In genomic region chr5:57410374-57411320, GRCh38 we compare ENCODE assay signal across 26 cellular contexts.
DNase-seq lines count a peak whose midpoint lies in the region; ATAC-seq and TF ChIP-seq lines count a peak whose summit lies in the region.
"Had no signal": no experiment of that assay in that cellular context is flagged by ENCODE, and none has a peak within 500 bp of the region (broad histone marks: within the 10 kb centered on the region; RNA-seq: fewer than 3 reads in every experiment).

No MANE protein-coding gene starts in this region.

- no peaks in the 10 kb centered on the region for H3K9me3 ChIP-seq in breast epithelium
- no peaks in the 10 kb centered on the region for H3K9me3 ChIP-seq in thoracic aorta
- H3K9me3 ChIP-seq: BE2C, psoas muscle, uterus had no signal

- H3K27me3 ChIP-seq in breast epithelium (no peaks in the 10 kb centered on the region), thoracic aorta (replicated peaks; ENCODE audit: insufficient read depth) (no peaks in the 10 kb centered on the region)
- H3K27me3 ChIP-seq: BE2C, uterus had no signal

- no peaks in the 10 kb centered on the region for H3K9me3 Mint-ChIP-seq in MCF 10A (ENCODE audit: unreplicated experiment)
- H3K9me3 Mint-ChIP-seq: activated CD4-positive, alpha-beta T cell treated with anti-CD3 and anti-CD28 coated beads, Interleukin-2, amount 10 ng/mL, durations not matched to agents 7 days and 5 days; activated naive CD4-positive, alpha-beta T cell treated with anti-CD3 and anti-CD28 coated beads, Interleukin-2, amount 10 ng/mL, durations not matched to agents 7 days and 5 days; activated T-cell treated with anti-CD3 and anti-CD28 coated beads, Interleukin-2, amount 50 U/mL, for 72 hours; H9; memory B cell; T-helper 2 cell treated with Interferon-gamma antibody and Interleukin-4, amounts not matched to agents 5 μg/mL and 100 μg/mL, for 36 hours had no signal

- no peak overlapping the region for H3K4me3 ChIP-seq in breast epithelium
- H3K4me3 ChIP-seq in thoracic aorta = no peak overlapping the region
- H3K4me3 ChIP-seq: psoas muscle, uterus had no signal

- no TSS peak for BruUV-seq in MCF 10A (replicated peaks; lab: Mats Ljungman, UMichigan)

- H3K4me3 Mint-ChIP-seq in MCF 10A (ENCODE audit: unreplicated experiment) = no peak overlapping the region
- H3K4me3 Mint-ChIP-seq: activated CD4-positive, alpha-beta T cell treated with anti-CD3 and anti-CD28 coated beads, Interleukin-2, amount 10 ng/mL, durations not matched to agents 7 days and 5 days; activated naive CD4-positive, alpha-beta T cell treated with anti-CD3 and anti-CD28 coated beads, Interleukin-2, amount 10 ng/mL, durations not matched to agents 7 days and 5 days; activated T-cell treated with anti-CD3 and anti-CD28 coated beads, Interleukin-2, amount 50 U/mL, for 72 hours; H9; memory B cell; T-helper 2 cell treated with Interferon-gamma antibody and Interleukin-4, amounts not matched to agents 5 μg/mL and 100 μg/mL, for 36 hours had no signal

- no peaks in the 10 kb centered on the region for H3K27me3 Mint-ChIP-seq in MCF 10A (ENCODE audit: insufficient read depth, unreplicated experiment)
- H3K27me3 Mint-ChIP-seq: activated CD4-positive, alpha-beta T cell treated with anti-CD3 and anti-CD28 coated beads, Interleukin-2, amount 10 ng/mL, durations not matched to agents 7 days and 5 days; activated naive CD4-positive, alpha-beta T cell treated with anti-CD3 and anti-CD28 coated beads, Interleukin-2, amount 10 ng/mL, durations not matched to agents 7 days and 5 days; memory B cell had no signal

- CTCF ChIA-PET in MCF 10A (lab: Yijun Ruan, JAX) = interaction anchor here (0.7 to 0.9 kb wide), 2 partner anchors 72 to 1068 kb away, joined by 3 read pairs; no protein-coding TSS in a partner anchor

- H3K4me1 ChIP-seq in breast epithelium (peaks cover 0 to 7% of the 10 kb centered on the region in 2 donors), thoracic aorta (ENCODE audit: control insufficient read depth in 1 of 2, low read depth in 2 of 2) (peaks cover 64 to 91% of the 10 kb centered on the region in 2 donors)
- H3K4me1 ChIP-seq: uterus had no signal

- H3K27ac Mint-ChIP-seq in MCF 10A (ENCODE audit: low read depth, unreplicated experiment) = no peak overlapping the region
- H3K27ac Mint-ChIP-seq: activated CD4-positive, alpha-beta T cell treated with anti-CD3 and anti-CD28 coated beads, Interleukin-2, amount 10 ng/mL, durations not matched to agents 7 days and 5 days; activated naive CD4-positive, alpha-beta T cell treated with anti-CD3 and anti-CD28 coated beads, Interleukin-2, amount 10 ng/mL, durations not matched to agents 7 days and 5 days; activated T-cell treated with anti-CD3 and anti-CD28 coated beads, Interleukin-2, amount 50 U/mL, for 72 hours; H9; memory B cell; T-helper 2 cell treated with Interferon-gamma antibody and Interleukin-4, amounts not matched to agents 5 μg/mL and 100 μg/mL, for 36 hours had no signal

- no peak for TF ChIP-seq POLR2A in breast epithelium (IDR thresholded peaks at IDR 0.05)

- no peaks in the 10 kb centered on the region for H3K4me1 Mint-ChIP-seq in MCF 10A (ENCODE audit: insufficient read depth, unreplicated experiment)
- H3K4me1 Mint-ChIP-seq: activated CD4-positive, alpha-beta T cell treated with anti-CD3 and anti-CD28 coated beads, Interleukin-2, amount 10 ng/mL, durations not matched to agents 7 days and 5 days; activated naive CD4-positive, alpha-beta T cell treated with anti-CD3 and anti-CD28 coated beads, Interleukin-2, amount 10 ng/mL, durations not matched to agents 7 days and 5 days; H9; memory B cell had no signal

- H3K36me3 Mint-ChIP-seq in MCF 10A (ENCODE audit: insufficient read depth, unreplicated experiment) = no peaks in the 10 kb centered on the region
- H3K36me3 Mint-ChIP-seq: activated naive CD4-positive, alpha-beta T cell treated with anti-CD3 and anti-CD28 coated beads, Interleukin-2, amount 10 ng/mL, durations not matched to agents 7 days and 5 days; memory B cell had no signal

- intact Hi-C loops in breast epithelium (cut with DNase I; ENCODE audit: low total_unique reads) = no loop called here
- intact Hi-C loops in MCF 10A (cut with micrococcal nuclease) = no loop called here

- POLR2A ChIA-PET in MCF 10A (lab: Yijun Ruan, JAX) = interaction anchor here (0.7 kb wide), 1 partner anchor 17 kb away, joined by 3 read pairs; no protein-coding TSS in a partner anchor

- DNase-seq in breast epithelium (ENCODE audit: low spot score in 2 of 2) = no peak
- no peak for DNase-seq in MCF 10A (ENCODE audit: unreplicated experiment)
- peak; percentile 21 for DNase-seq in NCI-H69 (lab: John Stamatoyannopoulos, UW)
- peak; percentile 40 for DNase-seq in glomerular visceral epithelial cell (ENCODE audit: extremely low spot score)
- DNase-seq in thoracic aorta (ENCODE audit: low spot score) = no peak
- no peak for DNase-seq in T-helper 1 cell
- no peak for DNase-seq in SHP77 (lab: John Stamatoyannopoulos, UW)
- DNase-seq in retina = no peak
- DNase-seq: activated CD4-positive, alpha-beta T cell treated with anti-CD3 and anti-CD28 coated beads, Interleukin-2, amount 10 ng/mL, durations not matched to agents 7 days and 5 days; activated naive CD4-positive, alpha-beta T cell treated with anti-CD3 and anti-CD28 coated beads, Interleukin-2, amount 10 ng/mL, durations not matched to agents 7 days and 5 days; activated T-cell treated with anti-CD3 and anti-CD28 coated beads, Interleukin-2, amount 50 U/mL, for 72 hours; BE2C; DMS79 treated with DMSO at 0.1 percent for 48 hours; H9; head of caudate nucleus; NCI-H1105 treated with DMSO at 0.1 percent for 48 hours; NCI-H2029 treated with DMSO at 0.1 percent for 48 hours; NCI-H510A; psoas muscle; RPMI8226; small intestine; uterus; WERI-Rb-1 had no signal

- H3K36me3 ChIP-seq in breast epithelium (no peaks in the 10 kb centered on the region), thoracic aorta (no peaks in the 10 kb centered on the region)
- H3K36me3 ChIP-seq: BE2C, uterus, WERI-Rb-1 had no signal

- no peak for ATAC-seq in thoracic aorta (ENCODE audit: insufficient number of reproducible peaks, low FRiP score, low read depth)
- ATAC-seq: activated T-cell treated with anti-CD3 and anti-CD28 coated beads, Interleukin-2, amount 50 U/mL, for 72 hours; psoas muscle had no signal

- H3K27ac ChIP-seq in breast epithelium (peak overlapping the region; percentile 29 to 81), thoracic aorta (peak overlapping the region; percentile 65 to 68)
- H3K27ac ChIP-seq: HL-60, psoas muscle, WERI-Rb-1 had no signal

- no peak for TF ChIP-seq CTCF in breast epithelium (IDR thresholded peaks at IDR 0.05)
- no peak for TF ChIP-seq CTCF in MCF 10A (IDR thresholded peaks at IDR 0.05; ENCODE audit: unreplicated experiment)
- no peak for TF ChIP-seq CTCF in thoracic aorta (IDR thresholded peaks at IDR 0.05)

Comparison
In these comparisons a context has a peak if more than half of its experiments do, and no peak if none do; other contexts are left out.
1. DNase-seq: peak in NCI-H69 (single experiment) and glomerular visceral epithelial cell (single experiment); none in breast epithelium (0 of 2), MCF 10A (single experiment), thoracic aorta (single experiment), T-helper 1 cell (0 of 5), SHP77 (0 of 2) and retina (single experiment).